21 cellular contexts compared by ENCODE assay signal in genomic region chr7:113256883-113257531, GRCh38.
DNase-seq lines count a peak whose midpoint lies in the region; ATAC-seq and TF ChIP-seq lines count a peak whose summit lies in the region.
"Had no signal": no experiment of that assay in that cellular context is flagged by ENCODE, and none has a peak within 500 bp of the region (broad histone marks: within the 10 kb centered on the region; RNA-seq: fewer than 3 reads in every experiment).

No MANE protein-coding gene starts in this region.

- ATAC-seq in SK-N-SH treated with all-trans-retinoic acid at 6 μM for 48 hours (peak; percentile 57), GM19467 (IDR thresholded peaks at IDR 0.05; ENCODE audit: unreplicated experiment) (no peak)
- no peak for ATAC-seq in activated T-cell treated with anti-CD3 and anti-CD28 coated beads, Interleukin-2, amount 50 U/mL, for 72 hours (replicated peaks in 1 of 2)
- ATAC-seq: activated T-cell treated with anti-CD3 and anti-CD28 coated beads, Interleukin-2, amount 50 U/mL, for 4 hours; effector memory CD8-positive, alpha-beta T cell; esophagus mucosa; stimulated activated naive CD8-positive, alpha-beta T cell treated with anti-CD3 and anti-CD28 coated beads, Interleukin-15, Interleukin-2, amounts not matched to agents 100 U/mL and 50 U/mL, for 24 hours had no signal

- no peaks in the 10 kb centered on the region for H3K27me3 Mint-ChIP-seq in activated T-cell treated with anti-CD3 and anti-CD28 coated beads, Interleukin-2, amount 50 U/mL, for 72 hours (ENCODE audit: low read depth)
- H3K27me3 Mint-ChIP-seq: activated naive CD8-positive, alpha-beta T cell; CD4-positive, CD25-positive, alpha-beta regulatory T cell; effector memory CD8-positive, alpha-beta T cell had no signal

- TF ChIP-seq CTCF in KMS-11 (conservative IDR thresholded peaks at IDR 0.05; ENCODE audit: low read depth, low read length) (no peak), fibroblast of pulmonary artery (IDR thresholded peaks at IDR 0.05; ENCODE audit: low read length, missing control alignments) (no peak)

- H3K36me3 Mint-ChIP-seq in activated T-cell treated with anti-CD3 and anti-CD28 coated beads, Interleukin-2, amount 50 U/mL, for 72 hours (ENCODE audit: insufficient read depth in 2 of 2) = no peaks in the 10 kb centered on the region
- H3K36me3 Mint-ChIP-seq: activated naive CD8-positive, alpha-beta T cell; CD4-positive, CD25-positive, alpha-beta regulatory T cell had no signal

- H2AFZ ChIP-seq in KMS-11 (ENCODE audit: low read depth) = peak overlapping the region; percentile 32; the same call in 1 of the 2 replicates

- H4K20me1 ChIP-seq in KMS-11 (ENCODE audit: insufficient read depth) = no peaks in the 10 kb centered on the region

- no peaks in the 10 kb centered on the region for H3K79me2 ChIP-seq in KMS-11 (ENCODE audit: insufficient read depth, low read depth)

- H3K9ac ChIP-seq in KMS-11 = no peak overlapping the region

- no peak overlapping the region for H3K4me3 ChIP-seq in KMS-11 (IDR thresholded peaks at IDR 0.05; ENCODE audit: insufficient read depth, low read depth, low read length)
- H3K4me3 ChIP-seq in fibroblast of pulmonary artery (replicated peaks; ENCODE audit: low read depth, low read length) = no peak overlapping the region
- H3K4me3 ChIP-seq: spleen, thyroid gland had no signal

- peaks cover 0 to 2% of the 10 kb centered on the region in 2 donors for H3K9me3 Mint-ChIP-seq in activated T-cell treated with anti-CD3 and anti-CD28 coated beads, Interleukin-2, amount 50 U/mL, for 72 hours

- peak overlapping the region; percentile 8; the same call in 1 of the 2 replicates for H3K4me2 ChIP-seq in KMS-11

- no peak overlapping the region for H3K27ac ChIP-seq in KMS-11
- H3K27ac ChIP-seq: spleen, thyroid gland had no signal

- peaks cover 12% of the 10 kb centered on the region for H3K4me1 ChIP-seq in KMS-11 (ENCODE audit: low read depth, poor library complexity, severe bottlenecking)
- H3K4me1 ChIP-seq: spleen, thyroid gland had no signal

- no peaks in the 10 kb centered on the region for H3K36me3 ChIP-seq in KMS-11 (ENCODE audit: insufficient read depth)
- H3K36me3 ChIP-seq: spleen, thyroid gland had no signal

- no peaks in the 10 kb centered on the region for H3K27me3 ChIP-seq in KMS-11 (ENCODE audit: insufficient read depth, low read depth)
- H3K27me3 ChIP-seq: spleen, thyroid gland had no signal

- peak overlapping the region in 1 of 2 donors; percentile 60 for H3K4me3 Mint-ChIP-seq in activated T-cell treated with anti-CD3 and anti-CD28 coated beads, Interleukin-2, amount 50 U/mL, for 72 hours
- H3K4me3 Mint-ChIP-seq: activated naive CD8-positive, alpha-beta T cell; activated T-cell treated with anti-CD3 and anti-CD28 coated beads, Interleukin-2, amount 50 U/mL, for 4 hours; CD4-positive, CD25-positive, alpha-beta regulatory T cell; effector memory CD8-positive, alpha-beta T cell had no signal

- DNase-seq in EL (peak; percentile 1), fibroblast of pulmonary artery (ENCODE audit: low read depth) (peak; percentile 9), NCI-H748 (lab: John Stamatoyannopoulos, UW; ENCODE audit: unreplicated experiment) (no peak), OCI-M2 (lab: John Stamatoyannopoulos, UW; ENCODE audit: unreplicated experiment) (no peak)
- DNase-seq in activated T-cell treated with anti-CD3 and anti-CD28 coated beads, Interleukin-2, amount 50 U/mL, for 72 hours = no peak
- DNase-seq: activated T-cell treated with anti-CD3 and anti-CD28 coated beads, Interleukin-2, amount 50 U/mL, for 4 hours; CD4-positive, CD25-positive, alpha-beta regulatory T cell; DMS153; effector memory CD8-positive, alpha-beta T cell; kidney glomerular epithelial cell; NCI-H1436 treated with DMSO at 0.1 percent for 48 hours; NCI-H510A; spleen; stimulated activated CD4-positive, alpha-beta T cell treated with anti-CD3 and anti-CD28 coated beads, Interleukin-4, amount 100 ng/mL, for 24 hours; stimulated activated naive CD8-positive, alpha-beta T cell treated with anti-CD3 and anti-CD28 coated beads, Interleukin-15, Interleukin-2, amounts not matched to agents 100 U/mL and 50 U/mL, for 24 hours; thyroid gland had no signal

- H3K4me1 Mint-ChIP-seq in activated T-cell treated with anti-CD3 and anti-CD28 coated beads, Interleukin-2, amount 50 U/mL, for 72 hours (ENCODE audit: low read depth) = no peaks in the 10 kb centered on the region

- H3K27ac Mint-ChIP-seq in activated T-cell treated with anti-CD3 and anti-CD28 coated beads, Interleukin-2, amount 50 U/mL, for 72 hours = no peak overlapping the region
- H3K27ac Mint-ChIP-seq: activated naive CD8-positive, alpha-beta T cell; CD4-positive, CD25-positive, alpha-beta regulatory T cell; effector memory CD8-positive, alpha-beta T cell had no signal

TF ChIP-seq in SK-N-SH treated with all-trans-retinoic acid at 6 μM for 48 hours, 23 proteins besides CTCF, POLR2A, EP300 and RAD21:
- TF ChIP-seq ZNF8 (CRISPR knock-in tag; IDR thresholded peaks at IDR 0.05) (no peak), PPARA (CRISPR knock-in tag; IDR thresholded peaks at IDR 0.05; ENCODE audit: borderline replicate concordance) (no peak), BACH2 (CRISPR knock-in tag; IDR thresholded peaks at IDR 0.05; ENCODE audit: borderline replicate concordance) (no peak), TCF4 (CRISPR knock-in tag; IDR thresholded peaks at IDR 0.05; ENCODE audit: borderline replicate concordance) (no peak)

Comparison
In these comparisons a context has a peak if more than half of its experiments do, and no peak if none do; other contexts are left out.
1. DNase-seq: peak in EL (single experiment) and fibroblast of pulmonary artery (single experiment); none in activated T-cell treated with anti-CD3 and anti-CD28 coated beads, Interleukin-2, amount 50 U/mL, for 72 hours (0 of 2), NCI-H748 (single experiment) and OCI-M2 (single experiment).